1 cellular context compared by ENCODE assay signal in genomic region chr2:85601771-85602475, GRCh38.
A peak's percentile ranks its signal among the peaks of the same experiment; 100 is the strongest.
TF ChIP-seq lines count a peak whose summit lies in the region.

No MANE protein-coding gene starts in this region.

TF ChIP-seq in HepG2, 621 proteins besides CTCF, POLR2A, EP300 and RAD21 (continued from another document and continues in another):
- TF ChIP-seq, protein P1, sequence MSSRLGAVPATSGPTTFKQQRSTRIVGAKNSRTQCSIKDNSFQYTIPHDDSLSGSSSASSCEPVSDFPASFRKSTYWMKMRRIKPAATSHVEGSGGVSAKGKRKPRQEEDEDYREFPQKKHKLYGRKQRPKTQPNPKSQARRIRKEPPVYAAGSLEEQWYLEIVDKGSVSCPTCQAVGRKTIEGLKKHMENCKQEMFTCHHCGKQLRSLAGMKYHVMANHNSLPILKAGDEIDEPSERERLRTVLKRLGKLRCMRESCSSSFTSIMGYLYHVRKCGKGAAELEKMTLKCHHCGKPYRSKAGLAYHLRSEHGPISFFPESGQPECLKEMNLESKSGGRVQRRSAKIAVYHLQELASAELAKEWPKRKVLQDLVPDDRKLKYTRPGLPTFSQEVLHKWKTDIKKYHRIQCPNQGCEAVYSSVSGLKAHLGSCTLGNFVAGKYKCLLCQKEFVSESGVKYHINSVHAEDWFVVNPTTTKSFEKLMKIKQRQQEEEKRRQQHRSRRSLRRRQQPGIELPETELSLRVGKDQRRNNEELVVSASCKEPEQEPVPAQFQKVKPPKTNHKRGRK (CRISPR knock-in tag; IDR thresholded peaks at IDR 0.05): no peak
- no peak for TF ChIP-seq SP4 (CRISPR knock-in tag; IDR thresholded peaks at IDR 0.05)
- TF ChIP-seq, protein P2, sequence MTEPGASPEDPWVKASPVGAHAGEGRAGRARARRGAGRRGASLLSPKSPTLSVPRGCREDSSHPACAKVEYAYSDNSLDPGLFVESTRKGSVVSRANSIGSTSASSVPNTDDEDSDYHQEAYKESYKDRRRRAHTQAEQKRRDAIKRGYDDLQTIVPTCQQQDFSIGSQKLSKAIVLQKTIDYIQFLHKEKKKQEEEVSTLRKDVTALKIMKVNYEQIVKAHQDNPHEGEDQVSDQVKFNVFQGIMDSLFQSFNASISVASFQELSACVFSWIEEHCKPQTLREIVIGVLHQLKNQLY (CRISPR knock-in tag; IDR thresholded peaks at IDR 0.05): peak; percentile 48; the same call in 1 of the 2 replicates
- peak; percentile 63 for TF ChIP-seq TEAD3 (CRISPR knock-in tag; optimal IDR thresholded peaks at IDR 0.05; ENCODE audit: borderline replicate concordance)
- TF ChIP-seq KLF16 (CRISPR knock-in tag; IDR thresholded peaks at IDR 0.05): no peak
- TF ChIP-seq ATF7 (IDR thresholded peaks at IDR 0.05): no peak
- peak; percentile 28; the same call in 1 of the 2 replicates for TF ChIP-seq ATF7 (CRISPR knock-in tag; IDR thresholded peaks at IDR 0.05)
- no peak for TF ChIP-seq ZNF256 (CRISPR knock-in tag; conservative IDR thresholded peaks at IDR 0.05)
- no peak; the same call in 1 of the 2 replicates for TF ChIP-seq IRF2 (CRISPR knock-in tag; IDR thresholded peaks at IDR 0.05)
- TF ChIP-seq, protein P3, sequence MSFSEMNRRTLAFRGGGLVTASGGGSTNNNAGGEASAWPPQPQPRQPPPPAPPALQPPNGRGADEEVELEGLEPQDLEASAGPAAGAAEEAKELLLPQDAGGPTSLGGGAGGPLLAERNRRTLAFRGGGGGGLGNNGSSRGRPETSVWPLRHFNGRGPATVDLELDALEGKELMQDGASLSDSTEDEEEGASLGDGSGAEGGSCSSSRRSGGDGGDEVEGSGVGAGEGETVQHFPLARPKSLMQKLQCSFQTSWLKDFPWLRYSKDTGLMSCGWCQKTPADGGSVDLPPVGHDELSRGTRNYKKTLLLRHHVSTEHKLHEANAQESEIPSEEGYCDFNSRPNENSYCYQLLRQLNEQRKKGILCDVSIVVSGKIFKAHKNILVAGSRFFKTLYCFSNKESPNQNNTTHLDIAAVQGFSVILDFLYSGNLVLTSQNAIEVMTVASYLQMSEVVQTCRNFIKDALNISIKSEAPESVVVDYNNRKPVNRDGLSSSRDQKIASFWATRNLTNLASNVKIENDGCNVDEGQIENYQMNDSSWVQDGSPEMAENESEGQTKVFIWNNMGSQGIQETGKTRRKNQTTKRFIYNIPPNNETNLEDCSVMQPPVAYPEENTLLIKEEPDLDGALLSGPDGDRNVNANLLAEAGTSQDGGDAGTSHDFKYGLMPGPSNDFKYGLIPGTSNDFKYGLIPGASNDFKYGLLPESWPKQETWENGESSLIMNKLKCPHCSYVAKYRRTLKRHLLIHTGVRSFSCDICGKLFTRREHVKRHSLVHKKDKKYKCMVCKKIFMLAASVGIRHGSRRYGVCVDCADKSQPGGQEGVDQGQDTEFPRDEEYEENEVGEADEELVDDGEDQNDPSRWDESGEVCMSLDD (CRISPR knock-in tag; IDR thresholded peaks at IDR 0.05; ENCODE audit: borderline replicate concordance): no peak
- TF ChIP-seq ZNF3 (CRISPR knock-in tag; IDR thresholded peaks at IDR 0.05): no peak
- TF ChIP-seq ZKSCAN8 (CRISPR knock-in tag; IDR thresholded peaks at IDR 0.05; ENCODE audit: borderline replicate concordance): no peak
- no peak for TF ChIP-seq BCLAF1 (IDR thresholded peaks at IDR 0.05)
- no peak for TF ChIP-seq U2AF2 (IDR thresholded peaks at IDR 0.05; ENCODE audit: low read depth, low read length)
- TF ChIP-seq KLF11 (CRISPR knock-in tag; IDR thresholded peaks at IDR 0.05): peak; percentile 88
- TF ChIP-seq ZNF546 (CRISPR knock-in tag; conservative IDR thresholded peaks at IDR 0.05): no peak
- TF ChIP-seq SSRP1 (CRISPR knock-in tag; IDR thresholded peaks at IDR 0.05): no peak; the same call in 1 of the 2 replicates
- TF ChIP-seq MBD4 (IDR thresholded peaks at IDR 0.05; ENCODE audit: borderline replicate concordance, low read length): no peak
- no peak for TF ChIP-seq RARG (CRISPR knock-in tag; IDR thresholded peaks at IDR 0.05; ENCODE audit: low read depth)
- no peak for TF ChIP-seq RBM39 (IDR thresholded peaks at IDR 0.05; ENCODE audit: low read depth, low read length, poor library complexity, severe bottlenecking)
- TF ChIP-seq TCF7L2 (IDR thresholded peaks at IDR 0.05; ENCODE audit: low read depth, low read length): no peak
- no peak for TF ChIP-seq MEIS2 (CRISPR knock-in tag; IDR thresholded peaks at IDR 0.05)
- TF ChIP-seq, protein P4, sequence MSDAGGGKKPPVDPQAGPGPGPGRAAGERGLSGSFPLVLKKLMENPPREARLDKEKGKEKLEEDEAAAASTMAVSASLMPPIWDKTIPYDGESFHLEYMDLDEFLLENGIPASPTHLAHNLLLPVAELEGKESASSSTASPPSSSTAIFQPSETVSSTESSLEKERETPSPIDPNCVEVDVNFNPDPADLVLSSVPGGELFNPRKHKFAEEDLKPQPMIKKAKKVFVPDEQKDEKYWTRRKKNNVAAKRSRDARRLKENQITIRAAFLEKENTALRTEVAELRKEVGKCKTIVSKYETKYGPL (CRISPR knock-in tag; IDR thresholded peaks at IDR 0.05): no peak
- TF ChIP-seq, protein P5, sequence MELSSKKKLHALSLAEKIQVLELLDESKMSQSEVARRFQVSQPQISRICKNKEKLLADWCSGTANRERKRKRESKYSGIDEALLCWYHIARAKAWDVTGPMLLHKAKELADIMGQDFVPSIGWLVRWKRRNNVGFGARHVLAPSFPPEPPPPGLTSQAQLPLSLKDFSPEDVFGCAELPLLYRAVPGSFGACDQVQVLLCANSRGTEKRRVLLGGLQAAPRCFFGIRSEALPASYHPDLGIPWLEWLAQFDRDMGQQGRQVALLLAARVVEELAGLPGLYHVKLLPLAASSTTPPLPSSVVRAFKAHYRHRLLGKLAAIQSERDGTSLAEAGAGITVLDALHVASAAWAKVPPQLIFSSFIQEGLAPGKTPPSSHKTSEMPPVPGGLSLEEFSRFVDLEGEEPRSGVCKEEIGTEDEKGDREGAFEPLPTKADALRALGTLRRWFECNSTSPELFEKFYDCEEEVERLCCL (CRISPR knock-in tag; IDR thresholded peaks at IDR 0.05; ENCODE audit: borderline replicate concordance): peak; percentile 31; the same call in 1 of the 2 replicates
- TF ChIP-seq ZNF766 (CRISPR knock-in tag; IDR thresholded peaks at IDR 0.05; ENCODE audit: borderline replicate concordance): no peak; the same call in 1 of the 2 replicates
- TF ChIP-seq ZUFSP (CRISPR knock-in tag; IDR thresholded peaks at IDR 0.05; ENCODE audit: borderline replicate concordance): no peak
- 0 out of 2 replicates have a peak, but pooled peaks have one; percentile 21 for TF ChIP-seq ZSCAN9 (CRISPR knock-in tag; IDR thresholded peaks at IDR 0.05; ENCODE audit: borderline replicate concordance)
- no peak for TF ChIP-seq ZNF615 (CRISPR knock-in tag; IDR thresholded peaks at IDR 0.05; ENCODE audit: borderline replicate concordance)
- TF ChIP-seq TRIM22 (IDR thresholded peaks at IDR 0.05): no peak
- 0 out of 2 replicates have a peak, but pooled peaks have one; percentile 8 for TF ChIP-seq ZNF768 (CRISPR knock-in tag; IDR thresholded peaks at IDR 0.05)
- TF ChIP-seq EED (CRISPR knock-in tag; IDR thresholded peaks at IDR 0.05): no peak
- TF ChIP-seq, protein P6, sequence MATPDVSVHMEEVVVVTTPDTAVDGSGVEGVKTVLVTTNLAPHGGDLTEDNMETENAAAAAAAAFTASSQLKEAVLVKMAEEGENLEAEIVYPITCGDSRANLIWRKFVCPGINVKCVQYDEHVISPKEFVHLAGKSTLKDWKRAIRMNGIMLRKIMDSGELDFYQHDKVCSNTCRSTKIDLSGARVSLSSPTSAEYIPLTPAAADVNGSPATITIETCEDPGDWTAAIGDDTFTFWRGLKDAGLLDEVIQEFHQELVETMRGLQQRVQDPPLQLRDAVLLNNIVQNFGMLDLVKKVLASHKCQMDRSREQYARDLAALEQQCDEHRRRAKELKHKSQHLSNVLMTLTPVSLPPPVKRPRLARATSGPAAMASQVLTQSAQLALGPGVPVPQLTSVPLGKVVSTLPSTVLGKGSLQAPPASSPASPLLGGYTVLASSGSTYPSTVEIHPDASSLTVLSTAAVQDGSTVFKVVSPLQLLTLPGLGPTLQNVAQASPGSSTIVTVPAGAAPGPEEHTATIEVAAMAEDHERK (CRISPR knock-in tag; IDR thresholded peaks at IDR 0.05; ENCODE audit: low read depth): no peak
- TF ChIP-seq KIAA2018 (CRISPR knock-in tag; IDR thresholded peaks at IDR 0.05; ENCODE audit: borderline replicate concordance): no peak
- TF ChIP-seq MATR3 (CRISPR knock-in tag; IDR thresholded peaks at IDR 0.05): no peak
- TF ChIP-seq ZMYM3 (CRISPR knock-in tag; IDR thresholded peaks at IDR 0.05): peak; percentile 1; the same call in 1 of the 2 replicates
